In genomic region chr2:65300772-65301711, GRCh38 we compare ENCODE assay signal across 8 cellular contexts.
DNase-seq lines count a peak whose midpoint lies in the region; ATAC-seq and TF ChIP-seq lines count a peak whose summit lies in the region.

No MANE protein-coding gene starts in this region.

- peak overlapping the region; percentile 26 for H3K18ac ChIP-seq in IMR-90 (ENCODE audit: low read depth, low read length)

- WGBS in IMR-90 (ENCODE audit: extremely low coverage in 2 of 2, insufficient read length in 1 of 2), 2 experiments = 0% methylated on average over 8 of the region's 20 CpGs; no CpG with 5 or more reads in 1 of the 2 experiments

- peak overlapping the region; percentile 84 for H3K4me2 ChIP-seq in IMR-90 (ENCODE audit: low read depth, low read length)

- peak overlapping the region; percentile 26; the same call in 1 of the 2 replicates for H3K56ac ChIP-seq in IMR-90 (ENCODE audit: extremely low read depth, insufficient read depth, low read length)

- peaks cover 0 to 9% of the 10 kb centered on the region in 2 experiments; a peak in 1 of 4 replicates for H3K79me1 ChIP-seq in IMR-90 (ENCODE audit: low read depth in 1 of 2, low read length in 2 of 2)

- H3K36me3 Mint-ChIP-seq in brain = peaks cover 10% of the 10 kb centered on the region

- peak overlapping the region; percentile 58 to 82 (median 66) for H3K4me3 Mint-ChIP-seq in brain

- intact Hi-C loops in IMR-90 (cut with micrococcal nuclease) = loop anchor here (1.0 kb wide), 1 partner anchor 130 kb away; no protein-coding TSS in a partner anchor
- intact Hi-C loops in left colon (cut with DNase I, micrococcal nuclease) = no loop called here

- H3K36me3 ChIP-seq in IMR-90 (ENCODE audit: control insufficient read depth, insufficient read depth, low read length) = no peaks in the 10 kb centered on the region

- H4K5ac ChIP-seq in IMR-90 (ENCODE audit: low read depth, low read length) = peak overlapping the region; percentile 19; the same call in 1 of the 2 replicates

- H3K4me1 Mint-ChIP-seq in brain = peaks cover 43% of the 10 kb centered on the region

- H2AK5ac ChIP-seq in IMR-90 (ENCODE audit: low read depth, low read length) = peak overlapping the region; percentile 77; the same call in 1 of the 2 replicates

- dilution Hi-C loops in IMR-90 (cut with HindIII; ENCODE audit: low sequenced_read_pairs, unreplicated experiment) = no loop called here

- peaks cover 27% of the 10 kb centered on the region for H3K9me1 ChIP-seq in IMR-90 (ENCODE audit: insufficient read depth, low read length)

- CTCF ChIA-PET in IMR-90 (lab: Yijun Ruan, JAX) = interaction anchor here (0.6 to 2.0 kb wide), 3 partner anchors 120 to 1567 kb away, joined by 3 to 7 read pairs (median 5); no protein-coding TSS in a partner anchor

- peak; percentile 96 for ATAC-seq in GM21447 (IDR thresholded peaks at IDR 0.05; ENCODE audit: unreplicated experiment)
- peak; percentile 90 for ATAC-seq in IMR-90 (ENCODE audit: low read depth)
- peak; percentile 36 for ATAC-seq in left colon

- H2BK15ac ChIP-seq in IMR-90 (ENCODE audit: low read depth, low read length) = peak overlapping the region; percentile 43; the same call in 1 of the 3 replicates

- H3K14ac ChIP-seq in IMR-90 (replicated peaks; ENCODE audit: low read depth, low read length) = peak overlapping the region; percentile 62

- H2AFZ ChIP-seq in IMR-90 (replicated peaks; ENCODE audit: low read length, poor library complexity) = peak overlapping the region; percentile 67

- H4K8ac ChIP-seq in IMR-90 (ENCODE audit: low read depth in 2 of 2, low read length in 2 of 2) = peak overlapping the region; percentile 12 to 41; a peak in 3 of 4 replicates

- peak overlapping the region; percentile 69 for H4K91ac ChIP-seq in IMR-90 (ENCODE audit: insufficient read depth, low read depth, low read length)

- H3K9me3 Mint-ChIP-seq in brain = peaks cover 0 to 5% (median 0%) of the 10 kb centered on the region in 5 experiments

- TF ChIP-seq RAD21 in IMR-90 (IDR thresholded peaks at IDR 0.05; ENCODE audit: low read length) = no peak

- H3K9me3 ChIP-seq in IMR-90 (ENCODE audit: control insufficient read depth, insufficient read depth, low read length) = no peaks in the 10 kb centered on the region

- peak overlapping the region; percentile 63 for H2BK120ac ChIP-seq in IMR-90 (ENCODE audit: low read depth, low read length)

- DNase-seq in COR-L47 (lab: John Stamatoyannopoulos, UW) (peak; percentile 33), IMR-90 (peak; percentile 89), left colon (peak in 1 of 2 donors; percentile 28), NCI-H510A (lab: John Stamatoyannopoulos, UW) (no peak)
- DNase-seq in stimulated activated CD4-positive, alpha-beta T cell treated with anti-CD3 and anti-CD28 coated beads, Interleukin-4, amount 100 ng/mL, for 4 hours = peak; percentile 62 to 66

- H3K27me3 ChIP-seq in IMR-90 (ENCODE audit: control insufficient read depth, insufficient read depth, low read length) = no peaks in the 10 kb centered on the region

- peak overlapping the region; percentile 91 to 98 (median 95) for H3K27ac Mint-ChIP-seq in brain

- H2BK20ac ChIP-seq in IMR-90 (ENCODE audit: low read depth, low read length) = peak overlapping the region; percentile 80

- peak overlapping the region; percentile 80 for H3K27ac ChIP-seq in IMR-90 (ENCODE audit: insufficient read depth, low read length)
- peak overlapping the region; percentile 78 for H3K27ac ChIP-seq in VCaP

- peaks cover 3% of the 10 kb centered on the region for H3K27me3 Mint-ChIP-seq in brain

- H3K4me3 ChIP-seq in IMR-90 (ENCODE audit: insufficient read depth, low read depth, low read length) = peak overlapping the region; percentile 12; the same call in 1 of the 2 replicates

- peaks cover 23% of the 10 kb centered on the region for H3K4me1 ChIP-seq in IMR-90 (ENCODE audit: control insufficient read depth, insufficient read depth, low read length)

- H3K9ac ChIP-seq in IMR-90 (ENCODE audit: low read depth, low read length) = peak overlapping the region; percentile 62

- POLR2A ChIA-PET in IMR-90 (lab: Charles Lee; ENCODE audit: unreplicated experiment) = no interaction called here

- in situ Hi-C loops in IMR-90 (cut with MboI; ENCODE audit: low sequenced_read_pairs) = no loop called here

- peak overlapping the region; percentile 43 for H2AK9ac ChIP-seq in IMR-90 (replicated peaks; ENCODE audit: low read depth, low read length, poor library complexity)

- peak; percentile 27; the same call in 1 of the 2 replicates for TF ChIP-seq POLR2A in IMR-90 (IDR thresholded peaks at IDR 0.05; ENCODE audit: low read depth, low read length)

- no TSS peak for BruUV-seq in IMR-90 (replicated peaks; lab: Mats Ljungman, UMichigan)

- peak overlapping the region; percentile 77 for H2BK5ac ChIP-seq in IMR-90 (ENCODE audit: low read depth, low read length, poor library complexity, severe bottlenecking)

- H3K4ac ChIP-seq in IMR-90 (ENCODE audit: low read depth, low read length) = peak overlapping the region; percentile 88

- TF ChIP-seq CTCF in IMR-90 (conservative IDR thresholded peaks at IDR 0.05; ENCODE audit: low read depth, low read length) (no peak), VCaP (conservative IDR thresholded peaks at IDR 0.05) (no peak), brain (conservative IDR thresholded peaks at IDR 0.05) (no peak)

- peaks cover 18% of the 10 kb centered on the region for H4K20me1 ChIP-seq in IMR-90 (ENCODE audit: insufficient read depth, low read length)

- H3K23ac ChIP-seq in IMR-90 (ENCODE audit: low read depth, low read length) = peak overlapping the region; percentile 81

TF ChIP-seq in IMR-90, 13 proteins besides CTCF, POLR2A, EP300 and RAD21:
- TF ChIP-seq SMC3 (IDR thresholded peaks at IDR 0.05; ENCODE audit: low read depth, low read length) = 0 out of 2 replicates have a peak, but pooled peaks have one; percentile 1
- peak; percentile 30; the same call in 1 of the 2 replicates for TF ChIP-seq FOS (IDR thresholded peaks at IDR 0.05; ENCODE audit: low read depth, low read length)
- TF ChIP-seq, protein P1, sequence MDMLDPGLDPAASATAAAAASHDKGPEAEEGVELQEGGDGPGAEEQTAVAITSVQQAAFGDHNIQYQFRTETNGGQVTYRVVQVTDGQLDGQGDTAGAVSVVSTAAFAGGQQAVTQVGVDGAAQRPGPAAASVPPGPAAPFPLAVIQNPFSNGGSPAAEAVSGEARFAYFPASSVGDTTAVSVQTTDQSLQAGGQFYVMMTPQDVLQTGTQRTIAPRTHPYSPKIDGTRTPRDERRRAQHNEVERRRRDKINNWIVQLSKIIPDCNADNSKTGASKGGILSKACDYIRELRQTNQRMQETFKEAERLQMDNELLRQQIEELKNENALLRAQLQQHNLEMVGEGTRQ (IDR thresholded peaks at IDR 0.05; ENCODE audit: low read depth, low read length) = no peak
- no peak for TF ChIP-seq NFE2L2 (IDR thresholded peaks at IDR 0.05; ENCODE audit: low read depth, low read length)
- no peak; the same call in 1 of the 2 replicates for TF ChIP-seq BHLHE40 (IDR thresholded peaks at IDR 0.05; ENCODE audit: low read depth, low read length)
- TF ChIP-seq MXI1 (IDR thresholded peaks at IDR 0.05; ENCODE audit: borderline replicate concordance, low read depth, low read length) = no peak
- no peak for TF ChIP-seq CHD1 (IDR thresholded peaks at IDR 0.05; ENCODE audit: low read depth, low read length)
- TF ChIP-seq RCOR1 (IDR thresholded peaks at IDR 0.05; ENCODE audit: insufficient replicate concordance, low read length) = no peak
- TF ChIP-seq ELK1 (IDR thresholded peaks at IDR 0.05; ENCODE audit: borderline replicate concordance, low read depth, low read length) = no peak
- TF ChIP-seq MAZ (IDR thresholded peaks at IDR 0.05; ENCODE audit: borderline replicate concordance, low read depth, low read length) = peak; percentile 59; the same call in 1 of the 2 replicates
- TF ChIP-seq CEBPB (IDR thresholded peaks at IDR 0.05; ENCODE audit: low read depth, low read length) = 0 out of 2 replicates have a peak, but pooled peaks have one; percentile 31

Comparison
In these comparisons a context has a peak if more than half of its experiments do, and no peak if none do; other contexts are left out.
1. ATAC-seq: peak in every context shown above with its lines; median percentile 96 in GM21447; 90 in IMR-90; 36 in left colon.